In genomic region chr2:9627310-9627709, GRCh38 we compare ENCODE assay signal across 9 cellular contexts. TPM values are rescaled to one million over a fixed set of nuclear protein-coding genes. Genes with fewer than 3 reads are reported as not detected.
DNase-seq lines count a peak whose midpoint lies in the region; ATAC-seq lines count a peak whose summit lies in the region.
"Had no signal": no experiment of that assay in that cellular context is flagged by ENCODE, and none has a peak within 500 bp of the region (broad histone marks: within the 10 kb centered on the region; RNA-seq: fewer than 3 reads in every experiment).

No MANE protein-coding gene starts in this region.

- H3K4me3 ChIP-seq in CD4-positive, CD25-positive, alpha-beta regulatory T cell (ENCODE audit: low read depth, low read length): peak overlapping the region; percentile 51

- H3K27me3 Mint-ChIP-seq in CD4-positive, CD25-positive, alpha-beta regulatory T cell: no peaks in the 10 kb centered on the region
- H3K27me3 Mint-ChIP-seq in naive B cell: peaks cover 0 to 4% (median 0%) of the 10 kb centered on the region in 3 donors

- no peak overlapping the region for H3K27ac ChIP-seq in CD4-positive, CD25-positive, alpha-beta regulatory T cell (ENCODE audit: insufficient read depth, low read length, poor library complexity, severe bottlenecking)

- no peak for ATAC-seq in CD4-positive, CD25-positive, alpha-beta regulatory T cell (ENCODE audit: low read depth in 2 of 2)
- no peak for ATAC-seq in activated naive CD4-positive, alpha-beta T cell treated with anti-CD3 and anti-CD28 coated beads, Interleukin-2, amount 50 U/mL, for 72 hours
- ATAC-seq in naive B cell (ENCODE audit: low read depth in 2 of 2) (no peak), GM19455 (IDR thresholded peaks at IDR 0.05; ENCODE audit: unreplicated experiment) (no peak)

- H3K27me3 ChIP-seq in CD4-positive, CD25-positive, alpha-beta regulatory T cell (ENCODE audit: control insufficient read depth, insufficient read depth, low read length): no peaks in the 10 kb centered on the region

- H3K27ac Mint-ChIP-seq in CD4-positive, CD25-positive, alpha-beta regulatory T cell: peak overlapping the region in 1 of 3 donors; percentile 72
- peak overlapping the region; percentile 8 to 74 for H3K27ac Mint-ChIP-seq in activated naive CD4-positive, alpha-beta T cell treated with anti-CD3 and anti-CD28 coated beads, Interleukin-2, amount 50 U/mL, for 72 hours
- H3K27ac Mint-ChIP-seq in naive B cell: peak overlapping the region in 2 of 6 donors; percentile 1 to 87

- no peaks in the 10 kb centered on the region for H3K9me3 Mint-ChIP-seq in CD4-positive, CD25-positive, alpha-beta regulatory T cell
- H3K9me3 Mint-ChIP-seq in activated naive CD4-positive, alpha-beta T cell treated with anti-CD3 and anti-CD28 coated beads, Interleukin-2, amount 50 U/mL, for 72 hours: no peaks in the 10 kb centered on the region
- H3K9me3 Mint-ChIP-seq in naive B cell: peaks cover 0 to 5% (median 4%) of the 10 kb centered on the region in 7 donors

- peak overlapping the region; percentile 11 to 98 (median 94) for H3K4me3 Mint-ChIP-seq in CD4-positive, CD25-positive, alpha-beta regulatory T cell
- H3K4me3 Mint-ChIP-seq in naive B cell: peak overlapping the region in 6 of 8 donors; percentile 30 to 90 (median 47)

- H3K4me1 ChIP-seq in CD4-positive, CD25-positive, alpha-beta regulatory T cell (ENCODE audit: control insufficient read depth, insufficient read depth, low read length, poor library complexity, severe bottlenecking): peaks cover 52% of the 10 kb centered on the region

- H3K4me1 Mint-ChIP-seq in CD4-positive, CD25-positive, alpha-beta regulatory T cell: peaks cover 31 to 78% (median 63%) of the 10 kb centered on the region in 4 donors
- H3K4me1 Mint-ChIP-seq in naive B cell: peaks cover 44 to 66% (median 59%) of the 10 kb centered on the region in 3 donors

- H3K9me3 ChIP-seq in CD4-positive, CD25-positive, alpha-beta regulatory T cell (ENCODE audit: control insufficient read depth in 2 of 2, low read length in 2 of 2): no peaks in the 10 kb centered on the region

- peaks cover 34% of the 10 kb centered on the region for H3K36me3 Mint-ChIP-seq in CD4-positive, CD25-positive, alpha-beta regulatory T cell
- peaks cover 40 to 72% of the 10 kb centered on the region in 2 donors for H3K36me3 Mint-ChIP-seq in activated naive CD4-positive, alpha-beta T cell treated with anti-CD3 and anti-CD28 coated beads, Interleukin-2, amount 50 U/mL, for 72 hours
- H3K36me3 Mint-ChIP-seq in naive B cell: peaks cover 16 to 18% of the 10 kb centered on the region in 2 donors

- H3K36me3 ChIP-seq in CD4-positive, CD25-positive, alpha-beta regulatory T cell (ENCODE audit: control insufficient read depth, insufficient read depth, low read length): peaks cover 14% of the 10 kb centered on the region

- peak in 1 of 3 donors; percentile 32 for DNase-seq in CD4-positive, CD25-positive, alpha-beta regulatory T cell
- DNase-seq in Kasumi-1 (lab: John Stamatoyannopoulos, UW): peak; percentile 32 to 33
- DNase-seq in activated naive CD4-positive, alpha-beta T cell treated with anti-CD3 and anti-CD28 coated beads, Interleukin-2, amount 50 U/mL, for 72 hours (ENCODE audit: low spot score in 2 of 2): no peak
- no peak for DNase-seq in naive B cell
- DNase-seq in NCI-H1417 treated with DMSO at 0.1 percent for 48 hours (lab: John Stamatoyannopoulos, UW): no peak
- no peak for DNase-seq in NCI-H1048 (lab: John Stamatoyannopoulos, UW)
- no peak for DNase-seq in 8988T
- DNase-seq: midbrain had no signal

RNA-seq across cellular contexts. Expression of gene YWHAQ, which starts 3.5 kb away (rescaled TPM):
- 160 TPM for total RNA-seq in CD4-positive, CD25-positive, alpha-beta regulatory T cell
- 100 to 1,000 TPM; 238 to 359 (median 283) TPM for polyA plus RNA-seq in CD4-positive, CD25-positive, alpha-beta regulatory T cell
- total RNA-seq in activated naive CD4-positive, alpha-beta T cell treated with anti-CD3 and anti-CD28 coated beads, Interleukin-2, amount 50 U/mL, for 72 hours: 100 to 1,000 TPM; 225 to 256 TPM
- polyA plus RNA-seq in naive B cell (ENCODE audit: low read depth in 6 of 6): 100 to 1,000 TPM; 282 to 457 (median 344) TPM

Comparison
In these comparisons a context has a peak if more than half of its experiments do, and no peak if none do; other contexts are left out.
1. DNase-seq: peak in Kasumi-1 (2 of 2); none in activated naive CD4-positive, alpha-beta T cell treated with anti-CD3 and anti-CD28 coated beads, Interleukin-2, amount 50 U/mL, for 72 hours (0 of 2), naive B cell (single experiment), NCI-H1417 treated with DMSO at 0.1 percent for 48 hours (single experiment), NCI-H1048 (single experiment) and 8988T (single experiment).